ENCODE assay signal across 11 cellular contexts in genomic region chr3:105997800-105998526, GRCh38.
DNase-seq lines count a peak whose midpoint lies in the region; ATAC-seq and TF ChIP-seq lines count a peak whose summit lies in the region.
"Had no signal": no experiment of that assay in that cellular context is flagged by ENCODE, and none has a peak within 500 bp of the region (broad histone marks: within the 10 kb centered on the region; RNA-seq: fewer than 3 reads in every experiment).

No MANE protein-coding gene starts in this region.

- TF ChIP-seq CTCF in GM13976 (IDR thresholded peaks at IDR 0.05; ENCODE audit: borderline replicate concordance, control extremely low read depth, extremely low read depth, insufficient read depth, missing control alignments), result no peak

- peak; percentile 77 for DNase-seq in HS-5 (ENCODE audit: low read depth)
- peak; percentile 11 for DNase-seq in SW480 (ENCODE audit: low spot score)
- DNase-seq in foreskin melanocyte, result peak; percentile 96
- no peak for DNase-seq in stimulated activated naive CD8-positive, alpha-beta T cell treated with anti-CD3 and anti-CD28 coated beads, Interleukin-15, Interleukin-2, amounts not matched to agents 100 U/mL and 50 U/mL, for 24 hours
- no peak for DNase-seq in COLO668 (lab: John Stamatoyannopoulos, UW; ENCODE audit: unreplicated experiment)
- DNase-seq in GM13976 (ENCODE audit: low spot score), result no peak
- no peak for DNase-seq in SHP77 treated with DMSO at 0.1 percent for 48 hours (lab: John Stamatoyannopoulos, UW)
- DNase-seq: activated CD4-positive, CD25-positive, alpha-beta regulatory T cell; effector memory CD4-positive, alpha-beta T cell; right lobe of liver had no signal

- in situ Hi-C loops in GM13976 (cut with MboI; ENCODE audit: low sequenced_read_pairs, unreplicated experiment), result no loop called here

- ATAC-seq in stimulated activated naive CD8-positive, alpha-beta T cell treated with anti-CD3 and anti-CD28 coated beads, Interleukin-15, Interleukin-2, amounts not matched to agents 100 U/mL and 50 U/mL, for 24 hours, result peak; percentile 72
- ATAC-seq in HG02759 (IDR thresholded peaks at IDR 0.05; ENCODE audit: unreplicated experiment), result no peak

Comparison
In these comparisons a context has a peak if more than half of its experiments do, and no peak if none do; other contexts are left out.
1. DNase-seq: peak in HS-5 (single experiment), SW480 (single experiment) and foreskin melanocyte (single experiment); none in stimulated activated naive CD8-positive, alpha-beta T cell treated with anti-CD3 and anti-CD28 coated beads, Interleukin-15, Interleukin-2, amounts not matched to agents 100 U/mL and 50 U/mL, for 24 hours (single experiment), COLO668 (single experiment), GM13976 (single experiment) and SHP77 treated with DMSO at 0.1 percent for 48 hours (single experiment).